Comparison of ENCODE assay signal across 8 cellular contexts in genomic region chr15:40441736-40442531, GRCh38. TPM values are rescaled to one million over a fixed set of nuclear protein-coding genes. Genes with fewer than 3 reads are reported as not detected.
DNase-seq lines count a peak whose midpoint lies in the region; ATAC-seq and TF ChIP-seq lines count a peak whose summit lies in the region.

No MANE protein-coding gene starts in this region.

- intact Hi-C loops in dorsolateral prefrontal cortex (cut with DNase I), result loop anchor here in 1 of 2 donors (10.0 kb wide), 1 partner anchor 123 kb away; the partner anchor contains the start of genes CCDC32 and RPUSD2

- peaks cover 0 to 6% (median 0%) of the 10 kb centered on the region in 45 donors for H3K27me3 ChIP-seq in dorsolateral prefrontal cortex

- no peaks in the 10 kb centered on the region for H3K9me3 ChIP-seq in SK-N-MC (ENCODE audit: low read depth, low read length)

- peak overlapping the region; percentile 85 for H3K4me3 ChIP-seq in SK-N-MC
- H3K4me3 ChIP-seq in dorsolateral prefrontal cortex, result peak overlapping the region; percentile 52 to 94 (median 82)

- peaks cover 14 to 32% (median 20%) of the 10 kb centered on the region in 3 donors for H3K27me3 Mint-ChIP-seq in naive B cell

- ATAC-seq in naive B cell (ENCODE audit: low read depth in 2 of 2), result peak in 1 of 2 donors; percentile 1

- peak overlapping the region in 5 of 6 donors; percentile 41 to 83 (median 73) for H3K27ac Mint-ChIP-seq in naive B cell

- H3K4me1 Mint-ChIP-seq in naive B cell, result peaks cover 46 to 59% (median 55%) of the 10 kb centered on the region in 3 donors

- peak overlapping the region; percentile 78 for H3K9ac ChIP-seq in SK-N-MC (ENCODE audit: insufficient read length)

- peak overlapping the region; percentile 80 to 95 (median 89) for H3K4me3 Mint-ChIP-seq in naive B cell

- no peaks in the 10 kb centered on the region for H3K36me3 ChIP-seq in SK-N-MC (ENCODE audit: insufficient read depth, low read length)

- no peaks in the 10 kb centered on the region for H3K36me3 Mint-ChIP-seq in naive B cell

- H3K9me3 Mint-ChIP-seq in naive B cell, result no peaks in the 10 kb centered on the region

- H3K27ac ChIP-seq in SK-N-MC, result no peak overlapping the region
- H3K27ac ChIP-seq in dorsolateral prefrontal cortex, result peak overlapping the region in 16 of 59 donors; percentile 4 to 81 (median 29)

- peak in 14 of 56 donors; percentile 8 to 26 (median 15) for TF ChIP-seq CTCF in dorsolateral prefrontal cortex (IDR thresholded peaks at IDR 0.05 in 54 of 56, conservative IDR thresholded peaks at IDR 0.05 in 2 of 56; ENCODE audit: low read depth in 1 of 56, partially characterized antibody in 56 of 56)

- peak; percentile 21 for DNase-seq in activated gamma-delta T cell treated with Interleukin-2 at 50 U/mL for 16 hours
- no peak for DNase-seq in activated gamma-delta T cell (lab: John Stamatoyannopoulos, UW)
- no peak for DNase-seq in SK-N-MC (ENCODE audit: low read depth, low spot score)
- DNase-seq in dorsolateral prefrontal cortex, result peak in 3 of 10 donors; percentile 14 to 52 (median 23)
- peak; percentile 25 for DNase-seq in naive B cell
- no peak for DNase-seq in cerebellum (ENCODE audit: low spot score)
- DNase-seq in NCI-H510A (lab: John Stamatoyannopoulos, UW), result no peak
- DNase-seq in NOMO-1 treated with DMSO at 0.1 percent for 48 hours (lab: John Stamatoyannopoulos, UW; ENCODE audit: unreplicated experiment), result no peak

RNA-seq across cellular contexts. Expression of gene BAHD1, which starts 1.2 kb away (rescaled TPM):
- total RNA-seq in dorsolateral prefrontal cortex, result 10 to 100 TPM; 16.2 to 33.8 (median 21.3) TPM
- 1 to 10 TPM in 5 of 6 donors, under 1 TPM in 1; 0.37 to 3.0 (median 1.9) TPM for polyA plus RNA-seq in naive B cell (ENCODE audit: low read depth in 6 of 6)
- 6.3 TPM for total RNA-seq in cerebellum

RNA-seq across cellular contexts. Expression of gene CHST14, which starts 28.9 kb away (rescaled TPM):
- total RNA-seq in dorsolateral prefrontal cortex (1 to 10 TPM; 2.2 to 8.4 (median 3.9) TPM), cerebellum (3.8 TPM)
- polyA plus RNA-seq in naive B cell (ENCODE audit: low read depth in 6 of 6), result 1 to 10 TPM; 1.4 to 3.2 (median 2.2) TPM

RNA-seq across cellular contexts. Expression of gene IVD, which starts 36.3 kb away (rescaled TPM):
- total RNA-seq in dorsolateral prefrontal cortex (100 to 1,000 TPM in 22 of 120 experiments, 10 to 100 TPM in 98; 64.9 to 126 (median 91.0) TPM), cerebellum (37.3 TPM)
- 10 to 100 TPM; 15.6 to 36.3 (median 22.2) TPM for polyA plus RNA-seq in naive B cell (ENCODE audit: low read depth in 6 of 6)

RNA-seq across cellular contexts. Expression of gene KNSTRN, which starts 59.4 kb away (rescaled TPM):
- total RNA-seq in dorsolateral prefrontal cortex (10 to 100 TPM; 11.7 to 44.5 (median 19.1) TPM), cerebellum (27.2 TPM)
- 1 to 10 TPM; 2.8 to 6.4 (median 3.6) TPM for polyA plus RNA-seq in naive B cell (ENCODE audit: low read depth in 6 of 6)

Comparison
In these comparisons a context has a peak if more than half of its experiments do, and no peak if none do; other contexts are left out.
1. DNase-seq: peak in activated gamma-delta T cell treated with Interleukin-2 at 50 U/mL for 16 hours (single experiment) and naive B cell (single experiment); none in activated gamma-delta T cell (single experiment), SK-N-MC (single experiment), cerebellum (single experiment), NCI-H510A (single experiment) and NOMO-1 treated with DMSO at 0.1 percent for 48 hours (single experiment).